In genomic region chrX:139930923-139931645, GRCh38 we compare ENCODE assay signal across 1 cellular context.
TF ChIP-seq lines count a peak whose summit lies in the region.

No MANE protein-coding gene starts in this region.

TF ChIP-seq in HepG2, 621 proteins besides CTCF, POLR2A, EP300 and RAD21 (continued from another document):
- TF ChIP-seq ZBTB38 (CRISPR knock-in tag; IDR thresholded peaks at IDR 0.05) (no peak), HNF1B (CRISPR knock-in tag; IDR thresholded peaks at IDR 0.05) (no peak), HMGXB4 (CRISPR knock-in tag; IDR thresholded peaks at IDR 0.05; ENCODE audit: borderline replicate concordance in 1 of 2, low read depth in 1 of 2) (no peak), THAP11 (CRISPR knock-in tag; IDR thresholded peaks at IDR 0.05) (no peak), MYC (CRISPR knock-in tag; IDR thresholded peaks at IDR 0.05; ENCODE audit: borderline replicate concordance) (peak; percentile 20; the same call in 1 of the 2 replicates), SAP130 (CRISPR knock-in tag; IDR thresholded peaks at IDR 0.05; ENCODE audit: low read depth) (0 out of 2 replicates have a peak, but pooled peaks have one; percentile 17), KDM4B (CRISPR knock-in tag; IDR thresholded peaks at IDR 0.05) (no peak), CBFB (CRISPR knock-in tag; IDR thresholded peaks at IDR 0.05) (no peak), ZKSCAN5 (CRISPR knock-in tag; IDR thresholded peaks at IDR 0.05) (no peak), RNF2 (conservative IDR thresholded peaks at IDR 0.05; ENCODE audit: low read depth) (no peak), PRMT3 (CRISPR knock-in tag; IDR thresholded peaks at IDR 0.05; ENCODE audit: borderline replicate concordance, low read depth) (no peak), ZNF615 (CRISPR knock-in tag; IDR thresholded peaks at IDR 0.05; ENCODE audit: borderline replicate concordance) (no peak), SP1 (IDR thresholded peaks at IDR 0.05) (no peak), SP1 (CRISPR knock-in tag; IDR thresholded peaks at IDR 0.05) (no peak), RBFOX2 (IDR thresholded peaks at IDR 0.05; ENCODE audit: low read depth, low read length) (0 out of 2 replicates have a peak, but pooled peaks have one; percentile 11), ZNF720 (CRISPR knock-in tag; IDR thresholded peaks at IDR 0.05) (no peak), HCFC1 (IDR thresholded peaks at IDR 0.05; ENCODE audit: low read depth, low read length) (no peak), HINFP (CRISPR knock-in tag; IDR thresholded peaks at IDR 0.05; ENCODE audit: low read depth) (no peak), HNF4A (CRISPR knock-in tag; IDR thresholded peaks at IDR 0.05) (peak; percentile 46; the same call in 1 of the 2 replicates), HMGXB3 (CRISPR knock-in tag; IDR thresholded peaks at IDR 0.05; ENCODE audit: borderline replicate concordance) (no peak), PAWR (CRISPR knock-in tag; IDR thresholded peaks at IDR 0.05; ENCODE audit: borderline replicate concordance) (no peak), ZSCAN31 (CRISPR knock-in tag; IDR thresholded peaks at IDR 0.05; ENCODE audit: low read depth) (no peak), HNF4G (IDR thresholded peaks at IDR 0.05; ENCODE audit: borderline replicate concordance, low read depth, low read length) (peak; percentile 7; the same call in 1 of the 2 replicates), HNF4G (CRISPR knock-in tag; IDR thresholded peaks at IDR 0.05; ENCODE audit: borderline replicate concordance, low read depth) (no peak), ZNF296 (CRISPR knock-in tag; conservative IDR thresholded peaks at IDR 0.05) (no peak), ZNF747 (CRISPR knock-in tag; IDR thresholded peaks at IDR 0.05; ENCODE audit: borderline replicate concordance) (no peak), HDAC2 (CRISPR knock-in tag; IDR thresholded peaks at IDR 0.05) (0 out of 2 replicates have a peak, but pooled peaks have one; percentile 19), PHF20 (CRISPR knock-in tag; IDR thresholded peaks at IDR 0.05) (no peak), HIVEP1 (CRISPR knock-in tag; IDR thresholded peaks at IDR 0.05) (no peak), ZNF687 (CRISPR knock-in tag; IDR thresholded peaks at IDR 0.05) (peak; percentile 49; the same call in 1 of the 2 replicates), IRX3 (CRISPR knock-in tag; IDR thresholded peaks at IDR 0.05; ENCODE audit: borderline replicate concordance, low read depth) (no peak), POGZ (CRISPR knock-in tag; IDR thresholded peaks at IDR 0.05) (no peak), ZNF768 (CRISPR knock-in tag; IDR thresholded peaks at IDR 0.05) (peak; percentile 62; the same call in 1 of the 2 replicates), HMG20B (CRISPR knock-in tag; conservative IDR thresholded peaks at IDR 0.05) (no peak), PATZ1 (CRISPR knock-in tag; IDR thresholded peaks at IDR 0.05) (peak; percentile 9; the same call in 1 of the 2 replicates), ARID5B (CRISPR knock-in tag; IDR thresholded peaks at IDR 0.05) (0 out of 2 replicates have a peak, but pooled peaks have one; percentile 16), MXD4 (CRISPR knock-in tag; IDR thresholded peaks at IDR 0.05) (no peak), SALL2 (CRISPR knock-in tag; IDR thresholded peaks at IDR 0.05) (no peak), TAF1 (CRISPR knock-in tag; IDR thresholded peaks at IDR 0.05) (peak; percentile 36; the same call in 1 of the 2 replicates), MXI1 (IDR thresholded peaks at IDR 0.05; ENCODE audit: borderline replicate concordance, low read depth, low read length) (no peak), ZNF790 (CRISPR knock-in tag; IDR thresholded peaks at IDR 0.05; ENCODE audit: borderline replicate concordance) (no peak), TBL1XR1 (IDR thresholded peaks at IDR 0.05; ENCODE audit: borderline replicate concordance, low read length, partially characterized antibody) (no peak), KLF9 (CRISPR knock-in tag; IDR thresholded peaks at IDR 0.05; ENCODE audit: low read depth) (no peak), SMYD3 (CRISPR knock-in tag; IDR thresholded peaks at IDR 0.05) (no peak), MZF1 (CRISPR knock-in tag; IDR thresholded peaks at IDR 0.05; ENCODE audit: borderline replicate concordance) (no peak), KMT2A (CRISPR knock-in tag; IDR thresholded peaks at IDR 0.05) (peak; percentile 43; the same call in 1 of the 2 replicates)
